1 cellular context compared by ENCODE assay signal in the genomic region with DNA sequence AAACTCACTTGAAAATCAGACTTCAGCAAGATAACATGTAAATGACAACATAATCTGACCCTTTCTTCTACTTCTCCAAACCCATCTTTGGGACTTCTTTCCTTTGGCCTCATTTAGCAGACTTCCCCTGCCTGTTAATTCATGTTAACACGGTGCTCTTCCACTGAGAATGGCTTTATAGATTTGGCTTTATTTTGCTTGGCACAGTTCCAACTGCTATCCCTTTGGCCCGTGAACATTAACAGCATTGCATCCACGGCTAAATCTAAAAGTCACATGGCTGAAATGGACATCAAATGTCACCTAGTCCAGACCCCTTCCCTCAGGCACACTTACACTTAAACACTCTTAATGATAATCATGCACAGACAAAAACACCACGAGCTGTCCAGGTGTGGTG.
TF ChIP-seq lines count a peak whose summit lies in the region.

No MANE protein-coding gene starts in this region.

TF ChIP-seq in HEK293, 187 proteins besides CTCF, POLR2A, EP300 and RAD21 (continued from another document):
- TF ChIP-seq, protein P1, sequence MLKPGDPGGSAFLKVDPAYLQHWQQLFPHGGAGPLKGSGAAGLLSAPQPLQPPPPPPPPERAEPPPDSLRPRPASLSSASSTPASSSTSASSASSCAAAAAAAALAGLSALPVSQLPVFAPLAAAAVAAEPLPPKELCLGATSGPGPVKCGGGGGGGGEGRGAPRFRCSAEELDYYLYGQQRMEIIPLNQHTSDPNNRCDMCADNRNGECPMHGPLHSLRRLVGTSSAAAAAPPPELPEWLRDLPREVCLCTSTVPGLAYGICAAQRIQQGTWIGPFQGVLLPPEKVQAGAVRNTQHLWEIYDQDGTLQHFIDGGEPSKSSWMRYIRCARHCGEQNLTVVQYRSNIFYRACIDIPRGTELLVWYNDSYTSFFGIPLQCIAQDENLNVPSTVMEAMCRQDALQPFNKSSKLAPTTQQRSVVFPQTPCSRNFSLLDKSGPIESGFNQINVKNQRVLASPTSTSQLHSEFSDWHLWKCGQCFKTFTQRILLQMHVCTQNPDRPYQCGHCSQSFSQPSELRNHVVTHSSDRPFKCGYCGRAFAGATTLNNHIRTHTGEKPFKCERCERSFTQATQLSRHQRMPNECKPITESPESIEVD (tag by site-specific recombination; IDR thresholded peaks at IDR 0.05): 0 out of 2 replicates have a peak, but pooled peaks have one; percentile 10
- TF ChIP-seq FEZF1 (tag by site-specific recombination; IDR thresholded peaks at IDR 0.05): peak; percentile 75
- TF ChIP-seq KLF10 (tag by site-specific recombination; IDR thresholded peaks at IDR 0.05): peak; percentile 21; the same call in 1 of the 2 replicates
- TF ChIP-seq HOXD13 (CRISPR knock-in tag; IDR thresholded peaks at IDR 0.05; ENCODE audit: borderline replicate concordance): 0 out of 2 replicates have a peak, but pooled peaks have one; percentile 64
- TF ChIP-seq TRIM28 (IDR thresholded peaks at IDR 0.05; ENCODE audit: borderline replicate concordance, low read length): peak; percentile 41; the same call in 1 of the 2 replicates
- TF ChIP-seq ZNF501 (tag by site-specific recombination; IDR thresholded peaks at IDR 0.05): peak; percentile 53; the same call in 1 of the 2 replicates
- TF ChIP-seq, protein P2, sequence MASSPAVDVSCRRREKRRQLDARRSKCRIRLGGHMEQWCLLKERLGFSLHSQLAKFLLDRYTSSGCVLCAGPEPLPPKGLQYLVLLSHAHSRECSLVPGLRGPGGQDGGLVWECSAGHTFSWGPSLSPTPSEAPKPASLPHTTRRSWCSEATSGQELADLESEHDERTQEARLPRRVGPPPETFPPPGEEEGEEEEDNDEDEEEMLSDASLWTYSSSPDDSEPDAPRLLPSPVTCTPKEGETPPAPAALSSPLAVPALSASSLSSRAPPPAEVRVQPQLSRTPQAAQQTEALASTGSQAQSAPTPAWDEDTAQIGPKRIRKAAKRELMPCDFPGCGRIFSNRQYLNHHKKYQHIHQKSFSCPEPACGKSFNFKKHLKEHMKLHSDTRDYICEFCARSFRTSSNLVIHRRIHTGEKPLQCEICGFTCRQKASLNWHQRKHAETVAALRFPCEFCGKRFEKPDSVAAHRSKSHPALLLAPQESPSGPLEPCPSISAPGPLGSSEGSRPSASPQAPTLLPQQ (tag by site-specific recombination; IDR thresholded peaks at IDR 0.05): 0 out of 2 replicates have a peak, but pooled peaks have one; percentile 29
- no peak for TF ChIP-seq MEIS1 (CRISPR knock-in tag; IDR thresholded peaks at IDR 0.05; ENCODE audit: borderline replicate concordance)
- TF ChIP-seq, protein P3, sequence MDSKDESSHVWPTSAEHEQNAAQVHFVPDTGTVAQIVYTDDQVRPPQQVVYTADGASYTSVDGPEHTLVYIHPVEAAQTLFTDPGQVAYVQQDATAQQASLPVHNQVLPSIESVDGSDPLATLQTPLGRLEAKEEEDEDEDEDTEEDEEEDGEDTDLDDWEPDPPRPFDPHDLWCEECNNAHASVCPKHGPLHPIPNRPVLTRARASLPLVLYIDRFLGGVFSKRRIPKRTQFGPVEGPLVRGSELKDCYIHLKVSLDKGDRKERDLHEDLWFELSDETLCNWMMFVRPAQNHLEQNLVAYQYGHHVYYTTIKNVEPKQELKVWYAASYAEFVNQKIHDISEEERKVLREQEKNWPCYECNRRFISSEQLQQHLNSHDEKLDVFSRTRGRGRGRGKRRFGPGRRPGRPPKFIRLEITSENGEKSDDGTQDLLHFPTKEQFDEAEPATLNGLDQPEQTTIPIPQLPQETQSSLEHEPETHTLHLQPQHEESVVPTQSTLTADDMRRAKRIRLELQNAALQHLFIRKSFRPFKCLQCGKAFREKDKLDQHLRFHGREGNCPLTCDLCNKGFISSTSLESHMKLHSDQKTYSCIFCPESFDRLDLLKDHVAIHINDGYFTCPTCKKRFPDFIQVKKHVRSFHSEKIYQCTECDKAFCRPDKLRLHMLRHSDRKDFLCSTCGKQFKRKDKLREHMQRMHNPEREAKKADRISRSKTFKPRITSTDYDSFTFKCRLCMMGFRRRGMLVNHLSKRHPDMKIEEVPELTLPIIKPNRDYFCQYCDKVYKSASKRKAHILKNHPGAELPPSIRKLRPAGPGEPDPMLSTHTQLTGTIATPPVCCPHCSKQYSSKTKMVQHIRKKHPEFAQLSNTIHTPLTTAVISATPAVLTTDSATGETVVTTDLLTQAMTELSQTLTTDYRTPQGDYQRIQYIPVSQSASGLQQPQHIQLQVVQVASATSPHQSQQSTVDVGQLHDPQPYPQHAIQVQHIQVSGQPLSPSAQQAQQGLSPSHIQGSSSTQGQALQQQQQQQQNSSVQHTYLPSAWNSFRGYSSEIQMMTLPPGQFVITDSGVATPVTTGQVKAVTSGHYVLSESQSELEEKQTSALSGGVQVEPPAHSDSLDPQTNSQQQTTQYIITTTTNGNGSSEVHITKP (tag by site-specific recombination; IDR thresholded peaks at IDR 0.05): 0 out of 2 replicates have a peak, but pooled peaks have one; percentile 39
- TF ChIP-seq, protein P4, sequence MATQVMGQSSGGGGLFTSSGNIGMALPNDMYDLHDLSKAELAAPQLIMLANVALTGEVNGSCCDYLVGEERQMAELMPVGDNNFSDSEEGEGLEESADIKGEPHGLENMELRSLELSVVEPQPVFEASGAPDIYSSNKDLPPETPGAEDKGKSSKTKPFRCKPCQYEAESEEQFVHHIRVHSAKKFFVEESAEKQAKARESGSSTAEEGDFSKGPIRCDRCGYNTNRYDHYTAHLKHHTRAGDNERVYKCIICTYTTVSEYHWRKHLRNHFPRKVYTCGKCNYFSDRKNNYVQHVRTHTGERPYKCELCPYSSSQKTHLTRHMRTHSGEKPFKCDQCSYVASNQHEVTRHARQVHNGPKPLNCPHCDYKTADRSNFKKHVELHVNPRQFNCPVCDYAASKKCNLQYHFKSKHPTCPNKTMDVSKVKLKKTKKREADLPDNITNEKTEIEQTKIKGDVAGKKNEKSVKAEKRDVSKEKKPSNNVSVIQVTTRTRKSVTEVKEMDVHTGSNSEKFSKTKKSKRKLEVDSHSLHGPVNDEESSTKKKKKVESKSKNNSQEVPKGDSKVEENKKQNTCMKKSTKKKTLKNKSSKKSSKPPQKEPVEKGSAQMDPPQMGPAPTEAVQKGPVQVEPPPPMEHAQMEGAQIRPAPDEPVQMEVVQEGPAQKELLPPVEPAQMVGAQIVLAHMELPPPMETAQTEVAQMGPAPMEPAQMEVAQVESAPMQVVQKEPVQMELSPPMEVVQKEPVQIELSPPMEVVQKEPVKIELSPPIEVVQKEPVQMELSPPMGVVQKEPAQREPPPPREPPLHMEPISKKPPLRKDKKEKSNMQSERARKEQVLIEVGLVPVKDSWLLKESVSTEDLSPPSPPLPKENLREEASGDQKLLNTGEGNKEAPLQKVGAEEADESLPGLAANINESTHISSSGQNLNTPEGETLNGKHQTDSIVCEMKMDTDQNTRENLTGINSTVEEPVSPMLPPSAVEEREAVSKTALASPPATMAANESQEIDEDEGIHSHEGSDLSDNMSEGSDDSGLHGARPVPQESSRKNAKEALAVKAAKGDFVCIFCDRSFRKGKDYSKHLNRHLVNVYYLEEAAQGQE (tag by site-specific recombination; IDR thresholded peaks at IDR 0.05): no peak
- peak; percentile 75 for TF ChIP-seq ZSCAN30 (tag by site-specific recombination; IDR thresholded peaks at IDR 0.05)
- TF ChIP-seq, protein P5, sequence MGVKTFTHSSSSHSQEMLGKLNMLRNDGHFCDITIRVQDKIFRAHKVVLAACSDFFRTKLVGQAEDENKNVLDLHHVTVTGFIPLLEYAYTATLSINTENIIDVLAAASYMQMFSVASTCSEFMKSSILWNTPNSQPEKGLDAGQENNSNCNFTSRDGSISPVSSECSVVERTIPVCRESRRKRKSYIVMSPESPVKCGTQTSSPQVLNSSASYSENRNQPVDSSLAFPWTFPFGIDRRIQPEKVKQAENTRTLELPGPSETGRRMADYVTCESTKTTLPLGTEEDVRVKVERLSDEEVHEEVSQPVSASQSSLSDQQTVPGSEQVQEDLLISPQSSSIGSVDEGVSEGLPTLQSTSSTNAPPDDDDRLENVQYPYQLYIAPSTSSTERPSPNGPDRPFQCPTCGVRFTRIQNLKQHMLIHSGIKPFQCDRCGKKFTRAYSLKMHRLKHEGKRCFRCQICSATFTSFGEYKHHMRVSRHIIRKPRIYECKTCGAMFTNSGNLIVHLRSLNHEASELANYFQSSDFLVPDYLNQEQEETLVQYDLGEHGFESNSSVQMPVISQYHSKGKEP (tag by site-specific recombination; IDR thresholded peaks at IDR 0.05): 0 out of 2 replicates have a peak, but pooled peaks have one; percentile 25
- peak; percentile 13; the same call in 1 of the 2 replicates for TF ChIP-seq ZNF596 (tag by site-specific recombination; IDR thresholded peaks at IDR 0.05)
- TF ChIP-seq ZBTB48 (tag by site-specific recombination; IDR thresholded peaks at IDR 0.05): no peak
- 0 out of 2 replicates have a peak, but pooled peaks have one; percentile 34 for TF ChIP-seq ZEB2 (tag by site-specific recombination; IDR thresholded peaks at IDR 0.05)
- TF ChIP-seq ZBTB20 (tag by site-specific recombination; IDR thresholded peaks at IDR 0.05): no peak
- 0 out of 2 replicates have a peak, but pooled peaks have one; percentile 11 for TF ChIP-seq ZNF324 (tag by site-specific recombination; IDR thresholded peaks at IDR 0.05)
- TF ChIP-seq ZNF341 (tag by site-specific recombination; IDR thresholded peaks at IDR 0.05; ENCODE audit: low read depth): peak; percentile 56
- 0 out of 2 replicates have a peak, but pooled peaks have one; percentile 54 for TF ChIP-seq IKZF3 (tag by site-specific recombination; IDR thresholded peaks at IDR 0.05)
- TF ChIP-seq, protein P6, sequence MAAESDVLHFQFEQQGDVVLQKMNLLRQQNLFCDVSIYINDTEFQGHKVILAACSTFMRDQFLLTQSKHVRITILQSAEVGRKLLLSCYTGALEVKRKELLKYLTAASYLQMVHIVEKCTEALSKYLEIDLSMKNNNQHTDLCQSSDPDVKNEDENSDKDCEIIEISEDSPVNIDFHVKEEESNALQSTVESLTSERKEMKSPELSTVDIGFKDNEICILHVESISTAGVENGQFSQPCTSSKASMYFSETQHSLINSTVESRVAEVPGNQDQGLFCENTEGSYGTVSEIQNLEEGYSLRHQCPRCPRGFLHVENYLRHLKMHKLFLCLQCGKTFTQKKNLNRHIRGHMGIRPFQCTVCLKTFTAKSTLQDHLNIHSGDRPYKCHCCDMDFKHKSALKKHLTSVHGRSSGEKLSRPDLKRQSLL (tag by site-specific recombination; IDR thresholded peaks at IDR 0.05): no peak
- peak; percentile 17; the same call in 1 of the 2 replicates for TF ChIP-seq SP7 (tag by site-specific recombination; IDR thresholded peaks at IDR 0.05)
